Comparison of ENCODE assay signal across 8 cellular contexts in the genomic region with DNA sequence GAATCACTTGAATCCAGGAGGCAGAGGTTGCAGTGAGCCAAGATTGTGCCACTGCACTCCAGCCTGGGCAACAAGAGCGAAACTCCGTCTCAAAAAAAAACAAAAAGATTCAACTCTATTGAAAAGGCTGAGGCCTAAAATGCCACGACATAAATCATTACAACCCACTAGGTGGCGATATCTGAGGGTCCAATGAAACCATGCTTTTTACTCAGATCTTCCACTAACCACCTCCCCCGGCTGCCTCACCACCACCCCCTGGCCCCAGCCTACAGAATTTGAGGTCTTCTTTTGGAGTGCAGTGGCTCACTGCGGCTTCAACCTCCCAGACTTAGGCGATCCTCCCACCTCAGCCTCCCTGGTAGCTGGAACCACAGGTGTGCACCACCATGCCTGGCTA. TPM values are rescaled to one million over a fixed set of nuclear protein-coding genes. Genes with fewer than 3 reads are reported as not detected.
DNase-seq lines count a peak whose midpoint lies in the region; ATAC-seq and TF ChIP-seq lines count a peak whose summit lies in the region.

No MANE protein-coding gene starts in this region.

- no peaks in the 10 kb centered on the region for H3K27me3 ChIP-seq in MG63

- ATAC-seq in GM21737 (IDR thresholded peaks at IDR 0.05; ENCODE audit: unreplicated experiment) (peak; percentile 81), HG02852 (IDR thresholded peaks at IDR 0.05; ENCODE audit: unreplicated experiment) (no peak)

- H3K9me3 ChIP-seq in MG63 = no peaks in the 10 kb centered on the region

- DNase-seq in GM03348 (ENCODE audit: low spot score) (peak; percentile 53), MG63 (peak; percentile 57), fibroblast of the aortic adventitia (ENCODE audit: low read depth) (peak; percentile 55), NCI-H146 treated with DMSO at 0.1 percent for 48 hours (lab: John Stamatoyannopoulos, UW; ENCODE audit: unreplicated experiment) (no peak)
- DNase-seq in activated CD4-positive, alpha-beta T cell treated with anti-CD3 and anti-CD28 coated beads, Interleukin-2, amount 50 U/mL, for 1 hour = peak; percentile 13
- peak; percentile 7 to 11 for DNase-seq in stimulated activated CD8-positive, alpha-beta memory T cell treated with anti-CD3 and anti-CD28 coated beads, Interleukin-2, amount 100 ng/mL, for 48 hours (ENCODE audit: low read depth in 2 of 2)

- no peaks in the 10 kb centered on the region; the same call in 1 of the 2 replicates for H3K36me3 ChIP-seq in MG63

- peak; percentile 31 for TF ChIP-seq CTCF in fibroblast of the aortic adventitia (IDR thresholded peaks at IDR 0.05; ENCODE audit: insufficient read depth, low read length)

- H3K4me3 ChIP-seq in MG63 (no peak overlapping the region), fibroblast of the aortic adventitia (ENCODE audit: low read depth, low read length) (no peak overlapping the region)

RNA-seq across cellular contexts. Expression of a gene that starts 57.5 kb away (rescaled TPM):
- total RNA-seq in MG63 (2014; rRNA removed; shearing (Covaris generic); ENCODE audit: low replicate concordance) = 22.2 and 35.5 TPM in 2 replicates
- 8.1 and 16.8 TPM in 2 replicates for total RNA-seq in fibroblast of the aortic adventitia (ENCODE audit: low replicate concordance)
